In the genomic region with DNA sequence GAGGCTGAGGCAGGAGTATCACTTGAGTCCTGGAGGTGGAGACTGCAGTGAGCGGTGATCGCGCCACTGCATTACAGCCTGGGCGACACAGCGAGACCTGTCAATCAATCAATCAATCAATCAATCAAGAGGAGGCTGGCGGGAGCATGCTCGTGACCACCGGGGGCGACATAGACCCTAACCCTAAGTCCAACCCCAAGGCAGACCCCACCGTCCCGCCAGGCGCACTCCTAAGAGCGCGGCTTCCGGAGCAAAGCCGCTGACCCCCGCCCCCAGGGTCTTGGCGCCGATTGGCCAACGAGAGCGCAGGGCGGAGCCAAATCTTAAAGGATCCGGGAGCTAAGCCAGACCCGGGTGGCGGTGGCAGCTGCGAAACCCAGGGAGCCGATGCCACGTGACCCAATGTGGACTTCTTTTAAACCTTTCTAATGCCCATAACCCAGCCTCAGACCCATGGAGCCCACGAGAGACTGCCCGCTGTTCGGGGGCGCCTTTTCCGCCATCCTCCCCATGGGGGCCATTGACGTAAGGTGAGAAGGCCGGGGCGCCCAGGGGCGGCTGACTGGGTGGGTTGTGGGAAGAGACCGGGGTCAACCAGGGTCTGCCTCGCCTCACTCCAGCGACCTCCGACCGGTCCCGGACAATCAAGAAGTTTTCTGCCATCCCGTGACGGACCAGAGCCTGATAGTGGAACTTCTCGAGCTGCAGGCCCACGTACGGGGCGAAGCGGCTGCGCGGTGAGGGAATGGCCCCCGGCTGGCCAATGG, we compare ENCODE assay signal across 8 cellular contexts. TPM values are rescaled to one million over a fixed set of nuclear protein-coding genes. Genes with fewer than 3 reads are reported as not detected.
DNase-seq lines count a peak whose midpoint lies in the region; ATAC-seq and TF ChIP-seq lines count a peak whose summit lies in the region.

A gene with protein sequence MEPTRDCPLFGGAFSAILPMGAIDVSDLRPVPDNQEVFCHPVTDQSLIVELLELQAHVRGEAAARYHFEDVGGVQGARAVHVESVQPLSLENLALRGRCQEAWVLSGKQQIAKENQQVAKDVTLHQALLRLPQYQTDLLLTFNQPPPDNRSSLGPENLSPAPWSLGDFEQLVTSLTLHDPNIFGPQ (plus strand): TSS at position 335 of the 767 bp plus-strand sequence. CDS start 119 bp downstream, at position 454.

- H3K27ac ChIP-seq in Panc1 (ENCODE audit: low read length) (peak within 1 kb of the TSS; percentile 87), esophagus muscularis mucosa (replicated peaks in 1 of 4) (peak within 1 kb of the TSS; percentile 85 to 95 (median 91))

- peaks cover 10% of the 10 kb centered on the region for H3K4me1 Mint-ChIP-seq in Calu3 (ENCODE audit: low read depth, unreplicated experiment)
- peaks cover 13 to 31% (median 28%) of the 10 kb centered on the region in 3 donors for H3K4me1 Mint-ChIP-seq in IgD-negative memory B cell
- peaks cover 23% of the 10 kb centered on the region for H3K4me1 Mint-ChIP-seq in activated T-cell treated with anti-CD3 and anti-CD28 coated beads, Interleukin-2, amount 50 U/mL, for 72 hours (ENCODE audit: low read depth)

- no peaks in the 10 kb centered on the region; the same call in 1 of the 2 replicates for H3K36me3 ChIP-seq in Panc1 (ENCODE audit: control insufficient read depth, insufficient read depth, low read length)
- peaks cover 0 to 5% (median 0%) of the 10 kb centered on the region in 4 donors for H3K36me3 ChIP-seq in esophagus muscularis mucosa

- TF ChIP-seq CTCF in Calu3 (IDR thresholded peaks at IDR 0.05; ENCODE audit: unreplicated experiment), result no peak
- no peak for TF ChIP-seq CTCF in Panc1 (IDR thresholded peaks at IDR 0.05)
- no peak for TF ChIP-seq CTCF in esophagus muscularis mucosa (IDR thresholded peaks at IDR 0.05)

- ATAC-seq in GM21423 (IDR thresholded peaks at IDR 0.05; ENCODE audit: unreplicated experiment) (peak; percentile 78), Panc1 (peak; percentile 93)
- peak; percentile 91 to 94 for ATAC-seq in activated T-cell treated with anti-CD3 and anti-CD28 coated beads, Interleukin-2, amount 50 U/mL, for 72 hours (replicated peaks in 1 of 2)

- H3K36me3 Mint-ChIP-seq in Calu3 (ENCODE audit: insufficient read depth, unreplicated experiment), result peaks cover 22% of the 10 kb centered on the region
- no peaks in the 10 kb centered on the region for H3K36me3 Mint-ChIP-seq in IgD-negative memory B cell
- peaks cover 0 to 3% of the 10 kb centered on the region in 2 donors for H3K36me3 Mint-ChIP-seq in activated T-cell treated with anti-CD3 and anti-CD28 coated beads, Interleukin-2, amount 50 U/mL, for 72 hours (ENCODE audit: insufficient read depth in 2 of 2)

- in situ Hi-C loops in Panc1 (cut with HindIII; ENCODE audit: low pct_unique_long_range_greater_than_20kb, low sequenced_read_pairs), result no loop called here

- WGBS in esophagus muscularis mucosa, result 0% methylated on average over 13 of the region's 53 CpGs

- CTCF ChIA-PET in Calu3 (lab: Charles Lee), result interaction anchor here (0.6 kb wide), 2 partner anchors 214 to 966 kb away, joined by 3 read pairs; no protein-coding TSS in a partner anchor
- CTCF ChIA-PET in Panc1 (lab: Charles Lee), result interaction anchor here (1.1 kb wide), 1 partner anchor 34 kb away, joined by 3 read pairs; no protein-coding TSS in a partner anchor

- intact Hi-C loops in Calu3 (cut with micrococcal nuclease; ENCODE audit: unreplicated experiment) (loop anchor here (5.0 kb wide), 1 partner anchor 41 kb away; a partner anchor contains a TSS), Panc1 (cut with micrococcal nuclease; ENCODE audit: unreplicated experiment) (no loop called here), esophagus muscularis mucosa (cut with DNase I) (loop anchor here (5.0 to 10.0 kb wide), 2 partner anchors 41 to 84 kb away; a partner anchor contains a TSS)

- H3K4me3 Mint-ChIP-seq in Calu3 (ENCODE audit: low read depth, unreplicated experiment) (peak within 1 kb of the TSS; percentile 84), IgD-negative memory B cell (peak within 1 kb of the TSS; percentile 96 to 97 (median 96))
- peak within 1 kb of the TSS; percentile 96 to 97 for H3K4me3 Mint-ChIP-seq in activated T-cell treated with anti-CD3 and anti-CD28 coated beads, Interleukin-2, amount 50 U/mL, for 72 hours

- peaks cover 12% of the 10 kb centered on the region for H3K4me1 ChIP-seq in Panc1 (ENCODE audit: control insufficient read depth, insufficient read depth, low read length)
- H3K4me1 ChIP-seq in esophagus muscularis mucosa, result peaks cover 14 to 28% (median 20%) of the 10 kb centered on the region in 4 donors

- TF ChIP-seq POLR2A in esophagus muscularis mucosa (IDR thresholded peaks at IDR 0.05; ENCODE audit: low read depth), result no peak

- peak within 1 kb of the TSS; percentile 63 to 72 for H3K4me3 ChIP-seq in Panc1 (ENCODE audit: low read depth in 2 of 2, low read length in 2 of 2)
- peak within 1 kb of the TSS; percentile 68 to 86 (median 71) for H3K4me3 ChIP-seq in esophagus muscularis mucosa

- H3K27ac Mint-ChIP-seq in Calu3 (ENCODE audit: unreplicated experiment) (peak within 1 kb of the TSS; percentile 58), IgD-negative memory B cell (peak within 1 kb of the TSS; percentile 91 to 99 (median 95))
- H3K27ac Mint-ChIP-seq in activated T-cell treated with anti-CD3 and anti-CD28 coated beads, Interleukin-2, amount 50 U/mL, for 72 hours, result peak within 1 kb of the TSS; percentile 96

- no peaks in the 10 kb centered on the region for H3K9me3 Mint-ChIP-seq in Calu3 (ENCODE audit: low read depth, unreplicated experiment)
- H3K9me3 Mint-ChIP-seq in IgD-negative memory B cell, result no peaks in the 10 kb centered on the region
- no peaks in the 10 kb centered on the region for H3K9me3 Mint-ChIP-seq in activated T-cell treated with anti-CD3 and anti-CD28 coated beads, Interleukin-2, amount 50 U/mL, for 72 hours

- BruUV-seq in Calu3 (replicated peaks; lab: Mats Ljungman, UMichigan) (no TSS peak), Panc1 (replicated peaks; lab: Mats Ljungman, UMichigan) (TSS peak; percentile 90)

- H3K27me3 ChIP-seq in Panc1 (ENCODE audit: control insufficient read depth, insufficient read depth, low read length) (no peaks in the 10 kb centered on the region), esophagus muscularis mucosa (no peaks in the 10 kb centered on the region)

- no peaks in the 10 kb centered on the region for H3K9me3 ChIP-seq in Panc1 (ENCODE audit: control insufficient read depth, insufficient read depth, low read depth, low read length)
- H3K9me3 ChIP-seq in esophagus muscularis mucosa, result no peaks in the 10 kb centered on the region

- H3K27me3 Mint-ChIP-seq in Calu3 (ENCODE audit: unreplicated experiment), result no peaks in the 10 kb centered on the region
- no peaks in the 10 kb centered on the region for H3K27me3 Mint-ChIP-seq in IgD-negative memory B cell
- H3K27me3 Mint-ChIP-seq in activated T-cell treated with anti-CD3 and anti-CD28 coated beads, Interleukin-2, amount 50 U/mL, for 72 hours (ENCODE audit: low read depth), result no peaks in the 10 kb centered on the region

- DNase-seq in Calu3 (peak; percentile 81), Panc1 (ENCODE audit: low read depth, low spot score) (no peak), esophagus muscularis mucosa (ENCODE audit: extremely low spot score) (peak; percentile 97), myocyte (ENCODE audit: low read depth) (peak; percentile 93)
- peak; percentile 89 to 90 for DNase-seq in activated T-cell treated with anti-CD3 and anti-CD28 coated beads, Interleukin-2, amount 50 U/mL, for 72 hours
- DNase-seq in stimulated activated CD8-positive, alpha-beta memory T cell treated with anti-CD3 and anti-CD28 coated beads, Interleukin-7, amount 100 ng/mL, for 4 hours (ENCODE audit: low read depth in 2 of 2), result peak; percentile 59 to 75

- POLR2A ChIA-PET in Panc1 (lab: Charles Lee), result no interaction called here

- no peak for TF ChIP-seq EP300 in esophagus muscularis mucosa (IDR thresholded peaks at IDR 0.05)

RNA-seq across cellular contexts. Expression of the gene that starts here (rescaled TPM):
- total RNA-seq in Calu3 (2022) (11.1 and 15.6 TPM in 2 replicates), Panc1 (2021; ENCODE audit: unreplicated experiment) (16.7 TPM), esophagus muscularis mucosa (10 to 100 TPM; 26.5 to 43.6 (median 34.4) TPM), myocyte (10.6 and 10.9 TPM in 2 replicates)
- polyA plus RNA-seq in IgD-negative memory B cell, result 67.4 TPM
- polyA plus RNA-seq in Panc1 (2012; ENCODE audit: insufficient read length), result 23.1 TPM
- total RNA-seq in activated T-cell treated with anti-CD3 and anti-CD28 coated beads, Interleukin-2, amount 50 U/mL, for 72 hours, result 10 to 100 TPM; 59.2 to 73.8 TPM
- polyA plus RNA-seq in myocyte (2012), result 32.5 TPM
